Comparison of ENCODE assay signal across 8 cellular contexts in genomic region chr15:33201376-33202189, GRCh38. TPM values are rescaled to one million over a fixed set of nuclear protein-coding genes. Genes with fewer than 3 reads are reported as not detected.
A peak's percentile ranks its signal among the peaks of the same experiment; 100 is the strongest.
DNase-seq lines count a peak whose midpoint lies in the region; ATAC-seq and TF ChIP-seq lines count a peak whose summit lies in the region.

No MANE protein-coding gene starts in this region.

- H2AFZ ChIP-seq in KMS-11 (ENCODE audit: low read depth) = peak overlapping the region; percentile 18; the same call in 1 of the 2 replicates

- peak overlapping the region; percentile 72 for H3K27ac ChIP-seq in KMS-11
- peak overlapping the region in 1 of 4 donors; percentile 14 for H3K27ac ChIP-seq in body of pancreas

- no peak overlapping the region for H3K4me3 ChIP-seq in GM06990 (replicated peaks; ENCODE audit: low read depth, low read length)
- H3K4me3 ChIP-seq in KMS-11 (IDR thresholded peaks at IDR 0.05; ENCODE audit: insufficient read depth, low read depth, low read length) = no peak overlapping the region
- no peak overlapping the region for H3K4me3 ChIP-seq in body of pancreas

- H4K20me1 ChIP-seq in KMS-11 (ENCODE audit: insufficient read depth) = no peaks in the 10 kb centered on the region

- 20 to 29% methylated on average over 11 of the region's 11 CpGs for WGBS in body of pancreas, 2 donors

- TF ChIP-seq POLR2A in body of pancreas (IDR thresholded peaks at IDR 0.05) = peak in 1 of 3 donors; percentile 32

- H3K4me1 ChIP-seq in KMS-11 (ENCODE audit: low read depth, poor library complexity, severe bottlenecking) = peaks cover 35% of the 10 kb centered on the region
- H3K4me1 ChIP-seq in body of pancreas = peaks cover 3% of the 10 kb centered on the region

- peak; percentile 83 for ATAC-seq in GM21723 (IDR thresholded peaks at IDR 0.05; ENCODE audit: unreplicated experiment)
- peak; percentile 93 for ATAC-seq in body of pancreas

- DNase-seq in GM06990 (ENCODE audit: extremely low read depth, insufficient read length) (peak; percentile 77), T1000 (lab: John Stamatoyannopoulos, UW) (peak; percentile 19), body of pancreas (peak; percentile 67 to 77 (median 76)), left kidney (ENCODE audit: low read depth, low spot score) (peak; percentile 75), NCI-H1436 (lab: John Stamatoyannopoulos, UW) (no peak)
- DNase-seq in stimulated activated CD4-positive, alpha-beta T cell treated with anti-CD3 and anti-CD28 coated beads, TNF-alpha, amount 100 ng/mL, for 48 hours (ENCODE audit: low read depth in 3 of 3) = peak; percentile 36 to 54 (median 45)

- H3K27me3 ChIP-seq in GM06990 (replicated peaks; ENCODE audit: control insufficient read depth, insufficient read depth, low read length) (no peaks in the 10 kb centered on the region; the same call in none of the 2 replicates), KMS-11 (ENCODE audit: insufficient read depth, low read depth) (peaks cover 28% of the 10 kb centered on the region), body of pancreas (no peaks in the 10 kb centered on the region)

- H3K36me3 ChIP-seq in GM06990 (ENCODE audit: control insufficient read depth, insufficient read depth, low read length) = no peaks in the 10 kb centered on the region
- no peaks in the 10 kb centered on the region for H3K36me3 ChIP-seq in KMS-11 (ENCODE audit: insufficient read depth)
- no peaks in the 10 kb centered on the region for H3K36me3 ChIP-seq in body of pancreas (replicated peaks in 1 of 2; ENCODE audit: insufficient read depth in 1 of 2, low read depth in 2 of 2)

- no peaks in the 10 kb centered on the region for H3K79me2 ChIP-seq in KMS-11 (ENCODE audit: insufficient read depth, low read depth)

- intact Hi-C loops in body of pancreas (cut with DNase I) = no loop called here

- TF ChIP-seq CTCF in GM06990 (IDR thresholded peaks at IDR 0.05; ENCODE audit: insufficient read depth, low read length, poor library complexity, severe bottlenecking) (peak; percentile 31), KMS-11 (conservative IDR thresholded peaks at IDR 0.05; ENCODE audit: low read depth, low read length) (peak; percentile 21; the same call in 1 of the 2 replicates), body of pancreas (IDR thresholded peaks at IDR 0.05) (peak in 3 of 7 experiments; percentile 20 to 30 (median 24))

- H3K4me2 ChIP-seq in KMS-11 = peak overlapping the region; percentile 41

- H3K9ac ChIP-seq in KMS-11 = peak overlapping the region; percentile 60

- no peaks in the 10 kb centered on the region for H3K9me3 ChIP-seq in body of pancreas

RNA-seq across cellular contexts. Expression of gene FMN1, which starts 7.1 kb away (rescaled TPM):
- 10 to 100 TPM; 13.7 to 17.1 TPM for total RNA-seq in body of pancreas
